32 cellular contexts compared by ENCODE assay signal in genomic region chr15:69308949-69309348, GRCh38. TPM values are rescaled to one million over a fixed set of nuclear protein-coding genes. Genes with fewer than 3 reads are reported as not detected.
"Had no signal": no experiment of that assay in that cellular context is flagged by ENCODE, and none has a peak within 500 bp of the region (broad histone marks: within the 10 kb centered on the region; RNA-seq: fewer than 3 reads in every experiment).

No MANE protein-coding gene starts in this region.

- FAIRE-seq: astrocyte, bronchial epithelial cell, frontal cortex, TTC549 had no signal

- H3K9me3 Mint-ChIP-seq: activated CD4-positive, alpha-beta memory T cell treated with anti-CD3 and anti-CD28 coated beads, Interleukin-2, amount 10 ng/mL, durations not matched to agents 7 days and 5 days; activated CD4-positive, alpha-beta T cell treated with anti-CD3 and anti-CD28 coated beads, Interleukin-2, amount 10 ng/mL, durations not matched to agents 7 days and 5 days; activated naive CD4-positive, alpha-beta T cell treated with anti-CD3 and anti-CD28 coated beads for 36 hours; activated naive CD4-positive, alpha-beta T cell treated with anti-CD3 and anti-CD28 coated beads, Interleukin-2, amount 50 U/mL, for 24 hours; activated naive CD8-positive, alpha-beta T cell treated with anti-CD3 and anti-CD28 coated beads, Interleukin-2, amount 10 ng/mL, durations not matched to agents 7 days and 5 days; activated T-cell treated with anti-CD3 and anti-CD28 coated beads, Interleukin-2, amount 50 U/mL, for 4 hours; activated T-helper 17 cell treated with anti-CD3 and anti-CD28 coated beads, Interleukin-2, amount 50 U/mL, for 72 hours; central memory CD8-positive, alpha-beta T cell; dendritic cell treated with granulocyte-macrophage colony-stimulating factor and Interleukin-4, amounts not matched to agents 40 ng/mL and 50 ng/mL, for 4 days had no signal

- DNase-seq: activated CD4-positive, alpha-beta memory T cell treated with anti-CD3 and anti-CD28 coated beads, Interleukin-2, amount 10 ng/mL, durations not matched to agents 7 days and 5 days; activated CD4-positive, alpha-beta T cell treated with anti-CD3 and anti-CD28 coated beads for 1 hour; activated CD4-positive, alpha-beta T cell treated with anti-CD3 and anti-CD28 coated beads for 4 hours; activated CD4-positive, alpha-beta T cell treated with anti-CD3 and anti-CD28 coated beads, Interleukin-2, amount 10 ng/mL, durations not matched to agents 7 days and 5 days; activated CD4-positive, alpha-beta T cell treated with anti-CD3 and anti-CD28 coated beads, Interleukin-2, amount 50 U/mL, for 4 hours; activated CD8-positive, alpha-beta memory T cell treated with anti-CD3 and anti-CD28 coated beads for 24 hours; activated effector memory CD4-positive, alpha-beta T cell treated with anti-CD3 and anti-CD28 coated beads, Interleukin-2, amount 50 U/mL, for 16 hours; activated naive CD4-positive, alpha-beta T cell treated with anti-CD3 and anti-CD28 coated beads for 36 hours; activated naive CD8-positive, alpha-beta T cell treated with anti-CD3 and anti-CD28 coated beads, Interleukin-2, amount 10 ng/mL, durations not matched to agents 7 days and 5 days; activated T-cell treated with anti-CD3 and anti-CD28 coated beads, Interleukin-2, amount 50 U/mL, for 4 hours; amniotic stem cell; anterior cingulate cortex; brain microvascular endothelial cell; dorsolateral prefrontal cortex; effector memory CD4-positive, alpha-beta T cell; endodermal cell; foreskin fibroblast; head of caudate nucleus; T-helper 2 cell had no signal

- H3K27me3 ChIP-seq: brain microvascular endothelial cell had no signal

- H3K27ac Mint-ChIP-seq: activated CD4-positive, alpha-beta memory T cell treated with anti-CD3 and anti-CD28 coated beads, Interleukin-2, amount 10 ng/mL, durations not matched to agents 7 days and 5 days; activated CD4-positive, alpha-beta T cell treated with anti-CD3 and anti-CD28 coated beads, Interleukin-2, amount 10 ng/mL, durations not matched to agents 7 days and 5 days; activated naive CD4-positive, alpha-beta T cell treated with anti-CD3 and anti-CD28 coated beads for 36 hours; activated naive CD4-positive, alpha-beta T cell treated with anti-CD3 and anti-CD28 coated beads, Interleukin-2, amount 50 U/mL, for 24 hours; activated naive CD8-positive, alpha-beta T cell treated with anti-CD3 and anti-CD28 coated beads, Interleukin-2, amount 10 ng/mL, durations not matched to agents 7 days and 5 days; activated T-helper 17 cell treated with anti-CD3 and anti-CD28 coated beads, Interleukin-2, amount 50 U/mL, for 72 hours; dendritic cell treated with granulocyte-macrophage colony-stimulating factor and Interleukin-4, amounts not matched to agents 40 ng/mL and 50 ng/mL, for 4 days; endodermal cell; WTC11 had no signal

- H3K4me1 Mint-ChIP-seq: activated CD4-positive, alpha-beta memory T cell treated with anti-CD3 and anti-CD28 coated beads, Interleukin-2, amount 10 ng/mL, durations not matched to agents 7 days and 5 days; activated CD4-positive, alpha-beta T cell treated with anti-CD3 and anti-CD28 coated beads, Interleukin-2, amount 10 ng/mL, durations not matched to agents 7 days and 5 days; activated naive CD4-positive, alpha-beta T cell treated with anti-CD3 and anti-CD28 coated beads, Interleukin-2, amount 50 U/mL, for 24 hours; activated naive CD8-positive, alpha-beta T cell treated with anti-CD3 and anti-CD28 coated beads, Interleukin-2, amount 10 ng/mL, durations not matched to agents 7 days and 5 days; activated T-helper 17 cell treated with anti-CD3 and anti-CD28 coated beads, Interleukin-2, amount 50 U/mL, for 72 hours; central memory CD8-positive, alpha-beta T cell had no signal

- H3K4me3 Mint-ChIP-seq: activated CD4-positive, alpha-beta memory T cell treated with anti-CD3 and anti-CD28 coated beads, Interleukin-2, amount 10 ng/mL, durations not matched to agents 7 days and 5 days; activated CD4-positive, alpha-beta T cell treated with anti-CD3 and anti-CD28 coated beads, Interleukin-2, amount 10 ng/mL, durations not matched to agents 7 days and 5 days; activated naive CD4-positive, alpha-beta T cell treated with anti-CD3 and anti-CD28 coated beads for 36 hours; activated naive CD4-positive, alpha-beta T cell treated with anti-CD3 and anti-CD28 coated beads, Interleukin-2, amount 50 U/mL, for 24 hours; activated naive CD8-positive, alpha-beta T cell treated with anti-CD3 and anti-CD28 coated beads, Interleukin-2, amount 10 ng/mL, durations not matched to agents 7 days and 5 days; activated T-cell treated with anti-CD3 and anti-CD28 coated beads, Interleukin-2, amount 50 U/mL, for 4 hours; activated T-helper 17 cell treated with anti-CD3 and anti-CD28 coated beads, Interleukin-2, amount 50 U/mL, for 72 hours; central memory CD8-positive, alpha-beta T cell; dendritic cell treated with granulocyte-macrophage colony-stimulating factor and Interleukin-4, amounts not matched to agents 40 ng/mL and 50 ng/mL, for 4 days; endodermal cell; WTC11 had no signal

- H3K27ac ChIP-seq: brain microvascular endothelial cell, coronary artery, dorsolateral prefrontal cortex, VCaP had no signal

- ATAC-seq: activated T-cell treated with anti-CD3 and anti-CD28 coated beads, Interleukin-2, amount 50 U/mL, for 4 hours; activated T-helper 17 cell treated with anti-CD3 and anti-CD28 coated beads, Interleukin-2, amount 50 U/mL, for 72 hours; esophagus mucosa; WTC11 had no signal

- H3K36me3 Mint-ChIP-seq: activated naive CD4-positive, alpha-beta T cell treated with anti-CD3 and anti-CD28 coated beads, Interleukin-2, amount 50 U/mL, for 24 hours; activated naive CD8-positive, alpha-beta T cell treated with anti-CD3 and anti-CD28 coated beads, Interleukin-2, amount 10 ng/mL, durations not matched to agents 7 days and 5 days had no signal

- H3K4me3 ChIP-seq: coronary artery, dorsolateral prefrontal cortex had no signal

- H3K36me3 ChIP-seq: brain microvascular endothelial cell had no signal

RNA-seq across cellular contexts. Expression of gene PAQR5, which starts 10.2 kb away (rescaled TPM):
- total RNA-seq: activated CD4-positive, alpha-beta memory T cell treated with anti-CD3 and anti-CD28 coated beads, Interleukin-2, amount 10 ng/mL, durations not matched to agents 7 days and 5 days; activated CD4-positive, alpha-beta T cell treated with anti-CD3 and anti-CD28 coated beads, Interleukin-2, amount 10 ng/mL, durations not matched to agents 7 days and 5 days; activated naive CD8-positive, alpha-beta T cell treated with anti-CD3 and anti-CD28 coated beads, Interleukin-2, amount 10 ng/mL, durations not matched to agents 7 days and 5 days; activated T-helper 17 cell treated with anti-CD3 and anti-CD28 coated beads, Interleukin-2, amount 50 U/mL, for 72 hours; T-helper 1 cell treated with Interleukin-12 subunit alpha and Interleukin-12 subunit beta and Interleukin-4 antibody, amounts not matched to agents 30 ng/mL and 1 ng/mL, for 36 hours had no signal
